ENCODE assay signal across 8 cellular contexts in the genomic region with DNA sequence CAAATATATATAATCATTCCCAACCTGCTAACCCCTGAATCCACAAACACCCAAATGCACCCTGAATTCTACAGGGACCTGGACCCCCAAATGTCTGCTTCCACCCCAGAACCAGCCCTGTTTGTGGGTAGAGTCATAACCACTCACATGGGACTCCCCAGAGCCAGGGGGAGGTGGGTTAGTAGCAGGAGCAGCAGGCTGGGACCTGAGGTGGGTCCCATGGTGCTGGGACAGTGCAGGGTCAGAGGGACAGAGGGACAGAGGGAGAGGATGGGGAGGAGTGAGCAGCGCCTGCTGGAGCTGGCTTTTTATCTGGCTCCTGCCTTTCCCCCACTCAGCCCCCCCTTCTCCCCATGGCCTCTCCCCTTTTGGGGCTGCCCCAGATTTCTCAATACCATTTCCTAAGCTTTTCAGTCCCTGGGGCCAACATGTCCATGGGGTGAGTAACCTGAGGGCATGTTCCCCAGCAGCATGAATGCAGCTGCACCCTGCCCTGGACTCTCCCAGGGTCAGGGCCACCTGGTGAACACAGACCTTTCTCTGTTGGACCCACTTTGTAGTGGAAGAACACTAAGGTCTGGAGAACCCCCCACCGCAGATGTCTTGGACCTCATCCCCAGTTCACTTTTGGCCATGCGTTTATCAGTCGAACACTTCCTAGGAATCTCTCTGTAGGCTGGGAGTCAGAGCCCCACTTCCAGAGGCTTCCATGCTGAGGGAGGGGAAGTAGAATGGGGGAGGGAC. TPM values are rescaled to one million over a fixed set of nuclear protein-coding genes. Genes with fewer than 3 reads are reported as not detected.
A peak's percentile ranks its signal among the peaks of the same experiment; 100 is the strongest.
DNase-seq lines count a peak whose midpoint lies in the region; ATAC-seq and TF ChIP-seq lines count a peak whose summit lies in the region.

A gene (minus strand): TSS at position 282 of the 744 bp plus-strand sequence. CDS start 61 bp downstream, at position 221.

- TF ChIP-seq CTCF in activated B cell treated with CpG ODN at 0.5 μM for 24 hours (IDR thresholded peaks at IDR 0.05): no peak
- no peak for TF ChIP-seq CTCF in activated CD8-positive, alpha-beta T cell treated with anti-CD3 and anti-CD28 coated beads for 36 hours (IDR thresholded peaks at IDR 0.05)

- no peak within 1 kb of the TSS for H3K9ac ChIP-seq in skeletal muscle tissue (ENCODE audit: low read depth in 1 of 3, low read length in 3 of 3)

- H3K27ac Mint-ChIP-seq in activated B cell treated with CpG ODN at 0.5 μM for 24 hours: peak within 1 kb of the TSS; percentile 92
- H3K27ac Mint-ChIP-seq in activated CD8-positive, alpha-beta T cell treated with anti-CD3 and anti-CD28 coated beads for 36 hours: no peak within 1 kb of the TSS

- POLR2A ChIA-PET in activated B cell treated with CpG ODN at 0.5 μM for 24 hours (lab: Charles Lee): no interaction called here
- POLR2A ChIA-PET in activated CD8-positive, alpha-beta T cell treated with anti-CD3 and anti-CD28 coated beads for 36 hours (lab: Charles Lee): interaction anchor here (1.1 kb wide), 1 partner anchor 11 kb away, joined by 3 read pairs; no protein-coding TSS in a partner anchor

- peaks cover 49% of the 10 kb centered on the region for H3K4me1 Mint-ChIP-seq in activated B cell treated with CpG ODN at 0.5 μM for 24 hours
- peaks cover 19% of the 10 kb centered on the region for H3K4me1 Mint-ChIP-seq in activated CD8-positive, alpha-beta T cell treated with anti-CD3 and anti-CD28 coated beads for 36 hours (ENCODE audit: low read depth)

- no peaks in the 10 kb centered on the region for H3K36me3 Mint-ChIP-seq in activated B cell treated with CpG ODN at 0.5 μM for 24 hours (ENCODE audit: low read depth)
- no peaks in the 10 kb centered on the region for H3K36me3 Mint-ChIP-seq in activated CD8-positive, alpha-beta T cell treated with anti-CD3 and anti-CD28 coated beads for 36 hours (ENCODE audit: low read depth)

- H3K27me3 Mint-ChIP-seq in activated B cell treated with CpG ODN at 0.5 μM for 24 hours: no peaks in the 10 kb centered on the region
- no peaks in the 10 kb centered on the region for H3K27me3 Mint-ChIP-seq in activated CD8-positive, alpha-beta T cell treated with anti-CD3 and anti-CD28 coated beads for 36 hours

- no peaks in the 10 kb centered on the region for H3K9me3 Mint-ChIP-seq in activated B cell treated with CpG ODN at 0.5 μM for 24 hours
- no peaks in the 10 kb centered on the region for H3K9me3 Mint-ChIP-seq in activated CD8-positive, alpha-beta T cell treated with anti-CD3 and anti-CD28 coated beads for 36 hours

- H3K27ac ChIP-seq in skeletal muscle tissue (ENCODE audit: low read depth, low read length): peak within 1 kb of the TSS; percentile 25

- CTCF ChIA-PET in activated B cell treated with CpG ODN at 0.5 μM for 24 hours (lab: Charles Lee): no interaction called here
- CTCF ChIA-PET in activated CD8-positive, alpha-beta T cell treated with anti-CD3 and anti-CD28 coated beads for 36 hours (lab: Charles Lee): no interaction called here

- DNase-seq in GM04503 (ENCODE audit: low read depth) (peak; percentile 63), activated B cell treated with CpG ODN at 0.5 μM for 24 hours (no peak), left cardiac atrium (peak; percentile 65), DMS53 treated with DMSO at 0.1 percent for 48 hours (lab: John Stamatoyannopoulos, UW; ENCODE audit: unreplicated experiment) (no peak), NCI-H446 treated with DMSO at 0.1 percent for 48 hours (lab: John Stamatoyannopoulos, UW) (no peak), A172 (ENCODE audit: low spot score) (no peak)
- DNase-seq in activated CD8-positive, alpha-beta T cell treated with anti-CD3 and anti-CD28 coated beads for 36 hours: no peak

- peak within 1 kb of the TSS; percentile 64 for H3K4me3 Mint-ChIP-seq in activated B cell treated with CpG ODN at 0.5 μM for 24 hours
- H3K4me3 Mint-ChIP-seq in activated CD8-positive, alpha-beta T cell treated with anti-CD3 and anti-CD28 coated beads for 36 hours: no peak within 1 kb of the TSS

- peaks cover 2 to 3% (median 3%) of the 10 kb centered on the region in 3 donors for H3K36me3 ChIP-seq in skeletal muscle tissue (ENCODE audit: control insufficient read depth in 3 of 3, insufficient read depth in 3 of 3, low read length in 3 of 3)

- peaks cover 3 to 7% (median 7%) of the 10 kb centered on the region in 3 donors for H3K4me1 ChIP-seq in skeletal muscle tissue (ENCODE audit: control insufficient read depth in 3 of 3, insufficient read depth in 3 of 3, low read length in 3 of 3)

- intact Hi-C loops in activated B cell treated with CpG ODN at 0.5 μM for 24 hours (cut with micrococcal nuclease): no loop called here
- intact Hi-C loops in left cardiac atrium (cut with DNase I): no loop called here
- intact Hi-C loops in activated CD8-positive, alpha-beta T cell treated with anti-CD3 and anti-CD28 coated beads for 36 hours (cut with micrococcal nuclease): no loop called here

- ATAC-seq in activated B cell treated with CpG ODN at 0.5 μM for 24 hours (ENCODE audit: low read depth): no peak
- ATAC-seq in left cardiac atrium: peak; percentile 73 to 84
- ATAC-seq in activated CD8-positive, alpha-beta T cell treated with anti-CD3 and anti-CD28 coated beads for 36 hours: no peak

- H3K4me3 ChIP-seq in skeletal muscle tissue (ENCODE audit: low read length in 3 of 3): peak within 1 kb of the TSS in 2 of 3 donors; percentile 38 to 40

- no peaks in the 10 kb centered on the region for H3K9me3 ChIP-seq in skeletal muscle tissue (ENCODE audit: control insufficient read depth in 3 of 3, low read length in 3 of 3)

- H3K27me3 ChIP-seq in skeletal muscle tissue (ENCODE audit: control insufficient read depth in 3 of 3, insufficient read depth in 3 of 3, low read length in 3 of 3): peaks cover 6 to 17% (median 11%) of the 10 kb centered on the region in 3 donors

RNA-seq across cellular contexts. Expression of the gene that starts here (rescaled TPM):
- total RNA-seq in activated B cell treated with CpG ODN at 0.5 μM for 24 hours (0.44 and 0.53 TPM in 2 replicates), left cardiac atrium (1,000 to 10,000 TPM in 1 of 2 donors, 100 to 1,000 TPM in 1; 373 to 1,073 TPM), skeletal muscle tissue (71.5 TPM)
- total RNA-seq in activated CD8-positive, alpha-beta T cell treated with anti-CD3 and anti-CD28 coated beads for 36 hours: 1 to 10 TPM in 1 of 2 experiments, under 1 TPM in 1; 0.34 to 1.1 TPM
- 0.47 and 1.9 TPM in 2 replicates for total RNA-seq in A172 (2014; rRNA removed; shearing (Covaris generic))

Comparison
In these comparisons a context has a peak if more than half of its experiments do, and no peak if none do; other contexts are left out.
1. RNA of the gene that starts here (total RNA-seq): 373 to 1,073 TPM in left cardiac atrium and 71.5 TPM in skeletal muscle tissue (single experiment); 0.34 to 1.1 TPM in activated CD8-positive, alpha-beta T cell treated with anti-CD3 and anti-CD28 coated beads for 36 hours, 0.44 to 0.53 TPM in activated B cell treated with CpG ODN at 0.5 μM for 24 hours and 0.47 to 1.9 TPM in A172; every median in the first group is over 10 times any median in the second.
2. DNase-seq: peak in GM04503 (single experiment) and left cardiac atrium (single experiment); none in activated B cell treated with CpG ODN at 0.5 μM for 24 hours (single experiment), DMS53 treated with DMSO at 0.1 percent for 48 hours (single experiment), NCI-H446 treated with DMSO at 0.1 percent for 48 hours (single experiment), activated CD8-positive, alpha-beta T cell treated with anti-CD3 and anti-CD28 coated beads for 36 hours (single experiment) and A172 (single experiment).
3. ATAC-seq: peak in left cardiac atrium (2 of 2); none in activated B cell treated with CpG ODN at 0.5 μM for 24 hours (single experiment) and activated CD8-positive, alpha-beta T cell treated with anti-CD3 and anti-CD28 coated beads for 36 hours (single experiment).